Comparison of ENCODE assay signal across 21 cellular contexts in genomic region chr3:159165972-159166371, GRCh38.
"Had no signal": no experiment of that assay in that cellular context is flagged by ENCODE, and none has a peak within 500 bp of the region (broad histone marks: within the 10 kb centered on the region; RNA-seq: fewer than 3 reads in every experiment).

No MANE protein-coding gene starts in this region.

- H3K27ac ChIP-seq: colonic mucosa, gastrocnemius medialis, heart right ventricle, lower lobe of right lung, neutrophil, thyroid gland, uterus had no signal

- H3K36me3 ChIP-seq: colonic mucosa, gastrocnemius medialis, heart right ventricle, lower lobe of right lung, neutrophil, thyroid gland, uterus had no signal

- H3K27ac Mint-ChIP-seq: activated CD8-positive, alpha-beta T cell treated with anti-CD3 and anti-CD28 coated beads for 36 hours; activated naive CD4-positive, alpha-beta T cell treated with anti-CD3 and anti-CD28 coated beads, Interleukin-2, amount 50 U/mL, for 72 hours; naive B cell; stimulated activated memory B cell treated with anti-CD40 and anti-IgM and Interleukin-4, amounts not matched to agents 10 μg/mL and 1 μg/mL and 100 μg/mL, for 72 hours; T-helper 1 cell treated with Interleukin-12 subunit alpha and Interleukin-12 subunit beta and Interleukin-4 antibody, amounts not matched to agents 30 μg/mL and 1 μg/mL, for 36 hours had no signal

- H3K4me3 ChIP-seq: colonic mucosa, gastrocnemius medialis, heart right ventricle, lower lobe of right lung, thyroid gland, uterus had no signal

- H3K4me1 ChIP-seq: lower lobe of right lung, thyroid gland, uterus had no signal

- H3K36me3 Mint-ChIP-seq: activated naive CD4-positive, alpha-beta T cell treated with anti-CD3 and anti-CD28 coated beads, Interleukin-2, amount 50 U/mL, for 72 hours; naive B cell; stimulated activated memory B cell treated with anti-CD40 and anti-IgM and Interleukin-4, amounts not matched to agents 10 μg/mL and 1 μg/mL and 100 μg/mL, for 72 hours had no signal

- H3K9me3 ChIP-seq: colonic mucosa, gastrocnemius medialis, heart right ventricle, lower lobe of right lung, neutrophil, thyroid gland, uterus had no signal

- ATAC-seq: activated CD8-positive, alpha-beta T cell treated with anti-CD3 and anti-CD28 coated beads for 36 hours; activated naive CD4-positive, alpha-beta T cell treated with anti-CD3 and anti-CD28 coated beads, Interleukin-2, amount 50 U/mL, for 72 hours; gastrocnemius medialis; heart right ventricle; left cardiac atrium; lower lobe of right lung; stimulated activated memory B cell treated with anti-CD40 and anti-IgM and Interleukin-4, amounts not matched to agents 10 μg/mL and 1 μg/mL and 100 μg/mL, for 72 hours had no signal

- H3K4me1 Mint-ChIP-seq: naive B cell; stimulated activated memory B cell treated with anti-CD40 and anti-IgM and Interleukin-4, amounts not matched to agents 10 μg/mL and 1 μg/mL and 100 μg/mL, for 72 hours had no signal

- H3K9me3 Mint-ChIP-seq: activated naive CD4-positive, alpha-beta T cell treated with anti-CD3 and anti-CD28 coated beads, Interleukin-2, amount 50 U/mL, for 72 hours; stimulated activated memory B cell treated with anti-CD40 and anti-IgM and Interleukin-4, amounts not matched to agents 10 μg/mL and 1 μg/mL and 100 μg/mL, for 72 hours; T-helper 1 cell treated with Interleukin-12 subunit alpha and Interleukin-12 subunit beta and Interleukin-4 antibody, amounts not matched to agents 30 μg/mL and 1 μg/mL, for 36 hours had no signal

- H3K4me3 Mint-ChIP-seq: activated CD8-positive, alpha-beta T cell treated with anti-CD3 and anti-CD28 coated beads for 36 hours; naive B cell; stimulated activated memory B cell treated with anti-CD40 and anti-IgM and Interleukin-4, amounts not matched to agents 10 μg/mL and 1 μg/mL and 100 μg/mL, for 72 hours; T-helper 1 cell treated with Interleukin-12 subunit alpha and Interleukin-12 subunit beta and Interleukin-4 antibody, amounts not matched to agents 30 μg/mL and 1 μg/mL, for 36 hours had no signal

- DNase-seq: activated CD4-positive, alpha-beta T cell treated with anti-CD3 and anti-CD28 coated beads for 48 hours; activated CD8-positive, alpha-beta memory T cell treated with anti-CD3 and anti-CD28 coated beads, Interleukin-2, amount 50 U/mL, for 4 hours; activated CD8-positive, alpha-beta T cell treated with anti-CD3 and anti-CD28 coated beads for 36 hours; activated gamma-delta T cell; activated T-cell treated with anti-CD3 and anti-CD28 coated beads, Interleukin-2, amount 50 U/mL, for 48 hours; caudate nucleus; colonic mucosa; effector CD8-positive, alpha-beta T cell; gastrocnemius medialis; heart right ventricle; left cardiac atrium; lower lobe of right lung; naive B cell; retina; stimulated activated CD4-positive, alpha-beta T cell treated with anti-CD3 and anti-CD28 coated beads, Interleukin-2, amount 100 ng/mL, for 48 hours; thyroid gland; uterus had no signal

- H3K27me3 ChIP-seq: colonic mucosa, gastrocnemius medialis, heart right ventricle, neutrophil, thyroid gland, uterus had no signal

- H3K27me3 Mint-ChIP-seq: activated CD8-positive, alpha-beta T cell treated with anti-CD3 and anti-CD28 coated beads for 36 hours; naive B cell; stimulated activated memory B cell treated with anti-CD40 and anti-IgM and Interleukin-4, amounts not matched to agents 10 μg/mL and 1 μg/mL and 100 μg/mL, for 72 hours had no signal
